ENCODE assay signal across 1 cellular context in the genomic region with DNA sequence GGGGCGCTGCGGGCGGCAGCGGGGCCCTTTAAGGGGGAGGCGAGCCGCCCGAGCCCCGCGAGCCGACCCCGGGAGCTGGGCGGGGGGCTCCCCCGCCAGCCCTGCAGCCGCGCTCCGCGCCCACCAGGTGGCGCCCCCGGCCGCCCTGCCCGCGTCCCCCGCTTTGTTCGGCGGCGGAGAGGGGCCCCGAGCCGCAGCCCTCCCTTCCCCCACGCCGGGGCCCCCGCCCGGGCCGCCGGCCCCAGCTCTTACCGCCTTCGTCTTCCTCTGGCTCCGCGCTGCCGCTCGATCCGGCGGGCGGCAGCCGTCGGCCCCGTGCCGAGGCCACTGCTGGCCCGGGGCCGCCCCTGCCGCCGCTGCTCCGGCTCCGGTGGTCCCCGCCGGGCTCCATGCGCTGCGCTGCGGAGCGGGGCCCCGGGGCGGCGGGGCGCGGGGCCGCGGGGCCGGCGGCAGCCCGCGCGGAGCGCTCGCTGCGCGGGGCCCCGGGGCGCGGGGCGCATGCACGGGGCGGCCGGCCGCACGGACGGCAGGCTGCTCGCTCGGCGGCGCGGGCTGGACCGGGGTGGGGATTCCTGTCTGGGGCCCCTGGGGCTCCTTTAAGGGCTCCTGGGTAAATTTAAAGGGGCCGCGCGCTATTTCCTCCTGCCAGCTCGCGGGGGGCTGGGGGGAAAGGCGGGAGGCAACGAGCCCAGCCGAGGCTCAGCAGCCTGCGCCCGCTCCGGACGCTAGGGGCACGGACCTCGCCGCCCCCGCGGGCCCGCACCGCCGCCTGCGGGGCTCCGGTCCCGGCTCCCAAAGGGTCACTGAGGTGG.
TF ChIP-seq lines count a peak whose summit lies in the region.

A gene (minus strand): TSS at position 544 of the 812 bp plus-strand sequence. CDS start 153 bp downstream, at position 391.

TF ChIP-seq in GM23338, 12 proteins besides CTCF, POLR2A, EP300 and RAD21 (continued from another document):
- TF ChIP-seq, protein P1, sequence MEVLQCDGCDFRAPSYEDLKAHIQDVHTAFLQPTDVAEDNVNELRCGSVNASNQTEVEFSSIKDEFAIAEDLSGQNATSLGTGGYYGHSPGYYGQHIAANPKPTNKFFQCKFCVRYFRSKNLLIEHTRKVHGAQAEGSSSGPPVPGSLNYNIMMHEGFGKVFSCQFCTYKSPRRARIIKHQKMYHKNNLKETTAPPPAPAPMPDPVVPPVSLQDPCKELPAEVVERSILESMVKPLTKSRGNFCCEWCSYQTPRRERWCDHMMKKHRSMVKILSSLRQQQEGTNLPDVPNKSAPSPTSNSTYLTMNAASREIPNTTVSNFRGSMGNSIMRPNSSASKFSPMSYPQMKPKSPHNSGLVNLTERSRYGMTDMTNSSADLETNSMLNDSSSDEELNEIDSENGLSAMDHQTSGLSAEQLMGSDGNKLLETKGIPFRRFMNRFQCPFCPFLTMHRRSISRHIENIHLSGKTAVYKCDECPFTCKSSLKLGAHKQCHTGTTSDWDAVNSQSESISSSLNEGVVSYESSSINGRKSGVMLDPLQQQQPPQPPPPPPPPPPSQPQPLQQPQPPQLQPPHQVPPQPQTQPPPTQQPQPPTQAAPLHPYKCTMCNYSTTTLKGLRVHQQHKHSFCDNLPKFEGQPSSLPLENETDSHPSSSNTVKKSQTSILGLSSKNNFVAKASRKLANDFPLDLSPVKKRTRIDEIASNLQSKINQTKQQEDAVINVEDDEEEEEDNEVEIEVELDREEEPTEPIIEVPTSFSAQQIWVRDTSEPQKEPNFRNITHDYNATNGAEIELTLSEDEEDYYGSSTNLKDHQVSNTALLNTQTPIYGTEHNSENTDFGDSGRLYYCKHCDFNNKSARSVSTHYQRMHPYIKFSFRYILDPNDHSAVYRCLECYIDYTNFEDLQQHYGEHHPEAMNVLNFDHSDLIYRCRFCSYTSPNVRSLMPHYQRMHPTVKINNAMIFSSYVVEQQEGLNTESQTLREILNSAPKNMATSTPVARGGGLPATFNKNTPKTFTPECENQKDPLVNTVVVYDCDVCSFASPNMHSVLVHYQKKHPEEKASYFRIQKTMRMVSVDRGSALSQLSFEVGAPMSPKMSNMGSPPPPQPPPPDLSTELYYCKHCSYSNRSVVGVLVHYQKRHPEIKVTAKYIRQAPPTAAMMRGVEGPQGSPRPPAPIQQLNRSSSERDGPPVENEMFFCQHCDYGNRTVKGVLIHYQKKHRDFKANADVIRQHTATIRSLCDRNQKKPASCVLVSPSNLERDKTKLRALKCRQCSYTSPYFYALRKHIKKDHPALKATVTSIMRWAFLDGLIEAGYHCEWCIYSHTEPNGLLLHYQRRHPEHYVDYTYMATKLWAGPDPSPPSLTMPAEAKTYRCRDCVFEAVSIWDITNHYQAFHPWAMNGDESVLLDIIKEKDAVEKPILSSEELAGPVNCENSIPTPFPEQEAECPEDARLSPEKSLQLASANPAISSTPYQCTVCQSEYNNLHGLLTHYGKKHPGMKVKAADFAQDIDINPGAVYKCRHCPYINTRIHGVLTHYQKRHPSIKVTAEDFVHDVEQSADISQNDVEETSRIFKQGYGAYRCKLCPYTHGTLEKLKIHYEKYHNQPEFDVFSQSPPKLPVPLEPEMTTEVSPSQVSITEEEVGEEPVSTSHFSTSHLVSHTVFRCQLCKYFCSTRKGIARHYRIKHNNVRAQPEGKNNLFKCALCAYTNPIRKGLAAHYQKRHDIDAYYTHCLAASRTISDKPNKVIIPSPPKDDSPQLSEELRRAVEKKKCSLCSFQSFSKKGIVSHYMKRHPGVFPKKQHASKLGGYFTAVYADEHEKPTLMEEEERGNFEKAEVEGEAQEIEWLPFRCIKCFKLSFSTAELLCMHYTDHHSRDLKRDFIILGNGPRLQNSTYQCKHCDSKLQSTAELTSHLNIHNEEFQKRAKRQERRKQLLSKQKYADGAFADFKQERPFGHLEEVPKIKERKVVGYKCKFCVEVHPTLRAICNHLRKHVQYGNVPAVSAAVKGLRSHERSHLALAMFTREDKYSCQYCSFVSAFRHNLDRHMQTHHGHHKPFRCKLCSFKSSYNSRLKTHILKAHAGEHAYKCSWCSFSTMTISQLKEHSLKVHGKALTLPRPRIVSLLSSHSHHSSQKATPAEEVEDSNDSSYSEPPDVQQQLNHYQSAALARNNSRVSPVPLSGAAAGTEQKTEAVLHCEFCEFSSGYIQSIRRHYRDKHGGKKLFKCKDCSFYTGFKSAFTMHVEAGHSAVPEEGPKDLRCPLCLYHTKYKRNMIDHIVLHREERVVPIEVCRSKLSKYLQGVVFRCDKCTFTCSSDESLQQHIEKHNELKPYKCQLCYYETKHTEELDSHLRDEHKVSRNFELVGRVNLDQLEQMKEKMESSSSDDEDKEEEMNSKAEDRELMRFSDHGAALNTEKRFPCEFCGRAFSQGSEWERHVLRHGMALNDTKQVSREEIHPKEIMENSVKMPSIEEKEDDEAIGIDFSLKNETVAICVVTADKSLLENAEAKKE (CRISPR knock-in tag; IDR thresholded peaks at IDR 0.05) = no peak
